13 cellular contexts compared by ENCODE assay signal in genomic region chr6:69974193-69974592, GRCh38.
DNase-seq lines count a peak whose midpoint lies in the region; TF ChIP-seq lines count a peak whose summit lies in the region.
"Had no signal": no experiment of that assay in that cellular context is flagged by ENCODE, and none has a peak within 500 bp of the region (broad histone marks: within the 10 kb centered on the region; RNA-seq: fewer than 3 reads in every experiment).

No MANE protein-coding gene starts in this region.

- H3K36me3 ChIP-seq in cardiac muscle cell (no peaks in the 10 kb centered on the region), right atrium auricular region (no peaks in the 10 kb centered on the region)

- H3K27ac ChIP-seq in cardiac muscle cell = no peak overlapping the region
- H3K27ac ChIP-seq in right atrium auricular region = no peak overlapping the region

- no peaks in the 10 kb centered on the region for H3K9me3 Mint-ChIP-seq in osteocyte (ENCODE audit: unreplicated experiment)
- H3K9me3 Mint-ChIP-seq: stimulated activated naive B cell treated with anti-CD40 and anti-IgM and Interleukin-4, amounts not matched to agents 10 μg/mL and 1 μg/mL and 100 μg/mL, for 72 hours had no signal

- POLR2A ChIA-PET in GM10248 (lab: Yijun Ruan, JAX) = no interaction called here

- H3K27me3 ChIP-seq in cardiac muscle cell (no peaks in the 10 kb centered on the region), right atrium auricular region (no peaks in the 10 kb centered on the region)

- CTCF ChIA-PET in GM10248 (lab: Yijun Ruan, JAX) = interaction anchor here (1.0 to 1.3 kb wide), 3 partner anchors 8 to 140 kb away, joined by 3 read pairs; no protein-coding TSS in a partner anchor

- H3K4me3 Mint-ChIP-seq in osteocyte (ENCODE audit: unreplicated experiment) = no peak overlapping the region
- H3K4me3 Mint-ChIP-seq: naive B cell; stimulated activated naive B cell treated with anti-CD40 and anti-IgM and Interleukin-4, amounts not matched to agents 10 μg/mL and 1 μg/mL and 100 μg/mL, for 72 hours had no signal

- no peaks in the 10 kb centered on the region for H3K36me3 Mint-ChIP-seq in osteocyte (ENCODE audit: unreplicated experiment)

- H3K27ac Mint-ChIP-seq in osteocyte (ENCODE audit: unreplicated experiment) = no peak overlapping the region
- H3K27ac Mint-ChIP-seq: naive B cell; stimulated activated naive B cell treated with anti-CD40 and anti-IgM and Interleukin-4, amounts not matched to agents 10 μg/mL and 1 μg/mL and 100 μg/mL, for 72 hours had no signal

- H3K4me1 ChIP-seq in cardiac muscle cell (ENCODE audit: low read depth) (peaks cover 8% of the 10 kb centered on the region), right atrium auricular region (peaks cover 0 to 8% of the 10 kb centered on the region in 2 donors)

- TF ChIP-seq CTCF in cardiac muscle cell (IDR thresholded peaks at IDR 0.05; ENCODE audit: low read depth, low read length) (no peak), right atrium auricular region (IDR thresholded peaks at IDR 0.05) (no peak), osteocyte (IDR thresholded peaks at IDR 0.05) (no peak), GM10248 (IDR thresholded peaks at IDR 0.05; ENCODE audit: control extremely low read depth, extremely low read depth, low read depth, missing control alignments) (no peak)

- H3K4me3 ChIP-seq in cardiac muscle cell (no peak overlapping the region), right atrium auricular region (no peak overlapping the region)

- DNase-seq in cardiac muscle cell (ENCODE audit: low read depth in 1 of 2, low spot score in 1 of 2) = peak; percentile 53 to 76
- no peak for DNase-seq in right atrium auricular region (ENCODE audit: low spot score)
- peak; percentile 6 to 19 for DNase-seq in SHP77 (lab: John Stamatoyannopoulos, UW)
- DNase-seq in fibroblast of peridontal ligament (ENCODE audit: extremely low read depth) = peak; percentile 21
- DNase-seq in activated naive CD4-positive, alpha-beta T cell (lab: John Stamatoyannopoulos, UW) = no peak
- no peak for DNase-seq in osteocyte (ENCODE audit: extremely low spot score, unreplicated experiment)
- DNase-seq in activated effector memory CD4-positive, alpha-beta T cell treated with Interleukin-2 at 50 U/mL for 16 hours = no peak
- DNase-seq in GM10248 (ENCODE audit: extremely low spot score) = no peak
- DNase-seq: activated T-cell treated with anti-CD3 and anti-CD28 coated beads, Interleukin-2, amount 50 U/mL, for 1 hour; hippocampal formation; naive B cell; NCI-H526 treated with DMSO at 0.1 percent for 48 hours; stimulated activated naive B cell treated with anti-CD40 and anti-IgM and Interleukin-4, amounts not matched to agents 10 μg/mL and 1 μg/mL and 100 μg/mL, for 72 hours had no signal

- H3K9me3 ChIP-seq in cardiac muscle cell (ENCODE audit: low read depth) = no peaks in the 10 kb centered on the region
- H3K9me3 ChIP-seq in right atrium auricular region = no peaks in the 10 kb centered on the region

- peaks cover 10% of the 10 kb centered on the region for H3K4me1 Mint-ChIP-seq in osteocyte (ENCODE audit: unreplicated experiment)

- H3K27me3 Mint-ChIP-seq in osteocyte (ENCODE audit: unreplicated experiment) = peaks cover 5% of the 10 kb centered on the region
- H3K27me3 Mint-ChIP-seq: naive B cell; stimulated activated naive B cell treated with anti-CD40 and anti-IgM and Interleukin-4, amounts not matched to agents 10 μg/mL and 1 μg/mL and 100 μg/mL, for 72 hours had no signal

Comparison
In these comparisons a context has a peak if more than half of its experiments do, and no peak if none do; other contexts are left out.
1. DNase-seq: peak in cardiac muscle cell (2 of 2), SHP77 (2 of 2) and fibroblast of peridontal ligament (single experiment); none in right atrium auricular region (single experiment), activated naive CD4-positive, alpha-beta T cell (0 of 4), osteocyte (single experiment), activated effector memory CD4-positive, alpha-beta T cell treated with Interleukin-2 at 50 U/mL for 16 hours (single experiment) and GM10248 (single experiment).